ENCODE assay signal across 8 cellular contexts in the genomic region with DNA sequence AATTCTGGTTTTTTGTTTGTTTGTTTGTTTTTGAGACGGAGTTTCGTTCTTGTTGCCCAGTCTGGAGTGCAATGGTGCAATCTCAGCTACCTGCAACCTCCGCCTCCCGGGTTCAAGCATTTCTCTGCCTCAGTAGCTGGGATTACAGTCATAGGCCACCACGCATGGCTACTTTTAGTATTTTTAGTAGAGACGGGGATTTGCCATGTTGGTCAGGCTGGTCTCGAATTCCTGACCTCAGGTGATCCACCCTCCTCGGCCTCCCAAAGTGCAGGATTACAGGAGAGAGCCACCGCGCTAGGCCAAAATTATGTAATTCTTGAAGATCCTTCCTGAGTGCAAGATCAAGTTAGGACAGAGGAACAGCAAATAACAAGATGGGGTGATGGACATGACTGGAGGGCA. TPM values are rescaled to one million over a fixed set of nuclear protein-coding genes. Genes with fewer than 3 reads are reported as not detected.
A peak's percentile ranks its signal among the peaks of the same experiment; 100 is the strongest.
DNase-seq lines count a peak whose midpoint lies in the region; ATAC-seq, FAIRE-seq and TF ChIP-seq lines count a peak whose summit lies in the region.

No MANE protein-coding gene starts in this region.

- intact Hi-C loops in Calu3 (cut with micrococcal nuclease; ENCODE audit: unreplicated experiment) (loop anchor here (2.0 to 5.0 kb wide), 3 partner anchors 85 to 145 kb away; partner anchors contain the start of gene BMS1), OCI-LY7 (cut with micrococcal nuclease; ENCODE audit: unreplicated experiment) (loop anchor here (1.0 to 10.0 kb wide), 3 partner anchors 85 to 497 kb away; partner anchors contain the start of genes BMS1 and CSGALNACT2), pancreas (cut with DNase I) (no loop called here)

- no peaks in the 10 kb centered on the region for H3K27me3 ChIP-seq in pancreas

- CTCF ChIA-PET in Calu3 (lab: Charles Lee) (no interaction called here), OCI-LY7 (lab: Charles Lee; ENCODE audit: unreplicated experiment) (no interaction called here)

- H3K4me3 ChIP-seq in OCI-LY7 (ENCODE audit: low read depth, low read length, poor library complexity, severe bottlenecking) (peak overlapping the region; percentile 76), epithelial cell of esophagus (ENCODE audit: low read length) (peak overlapping the region; percentile 52), pancreas (peak overlapping the region; percentile 36 to 85 (median 65))

- H2AFZ ChIP-seq in OCI-LY7 (ENCODE audit: low read length), result peak overlapping the region; percentile 96

- BruUV-seq in Calu3 (replicated peaks; lab: Mats Ljungman, UMichigan) (no TSS peak), OCI-LY7 (replicated peaks; lab: Mats Ljungman, UMichigan) (no TSS peak)

- 3 to 6% methylated on average over 10 of the region's 10 CpGs for WGBS in pancreas, 2 donors

- H3K9me3 ChIP-seq in OCI-LY7 (ENCODE audit: low read length) (no peaks in the 10 kb centered on the region), pancreas (no peaks in the 10 kb centered on the region)

- TF ChIP-seq CTCF in Calu3 (IDR thresholded peaks at IDR 0.05; ENCODE audit: unreplicated experiment) (no peak), OCI-LY7 (conservative IDR thresholded peaks at IDR 0.05; ENCODE audit: low read length) (no peak), epithelial cell of esophagus (IDR thresholded peaks at IDR 0.05; ENCODE audit: insufficient read depth, low read depth, low read length, missing control alignments) (no peak), pancreas (IDR thresholded peaks at IDR 0.05) (no peak), omental fat pad (IDR thresholded peaks at IDR 0.05) (no peak)

- FAIRE-seq in pancreas (lab: Jason Lieb, UNC), result no peak

- H3K27ac Mint-ChIP-seq in Calu3 (ENCODE audit: unreplicated experiment), result peak overlapping the region; percentile 86

- H3K27ac ChIP-seq in OCI-LY7 (ENCODE audit: low read depth, low read length, poor library complexity, severe bottlenecking) (peak overlapping the region; percentile 86), pancreas (peak overlapping the region; percentile 87 to 99 (median 96))

- H3K27me3 Mint-ChIP-seq in Calu3 (ENCODE audit: unreplicated experiment), result no peaks in the 10 kb centered on the region

- H3K4me3 Mint-ChIP-seq in Calu3 (ENCODE audit: low read depth, unreplicated experiment), result peak overlapping the region; percentile 83

- peak in 3 of 4 donors; percentile 1 to 3 (median 1) for ATAC-seq in pancreas
- ATAC-seq in HG02973 (IDR thresholded peaks at IDR 0.05; ENCODE audit: unreplicated experiment), result no peak
- no peak for ATAC-seq in omental fat pad (ENCODE audit: low FRiP score)
- ATAC-seq in GM19035 (IDR thresholded peaks at IDR 0.05; ENCODE audit: unreplicated experiment), result no peak

- peaks cover 26% of the 10 kb centered on the region for H3K79me2 ChIP-seq in OCI-LY7 (ENCODE audit: insufficient read depth, low read depth, low read length)

- no peaks in the 10 kb centered on the region for H3K9me3 Mint-ChIP-seq in Calu3 (ENCODE audit: low read depth, unreplicated experiment)

- H4K20me1 ChIP-seq in OCI-LY7 (ENCODE audit: insufficient read depth, low read length), result no peaks in the 10 kb centered on the region

- peak; percentile 9 for DNase-seq in Calu3
- no peak for DNase-seq in OCI-LY7 (ENCODE audit: low spot score)
- no peak for DNase-seq in epithelial cell of esophagus (ENCODE audit: low read depth)
- no peak for DNase-seq in pancreas
- DNase-seq in retina, result no peak
- no peak for DNase-seq in omental fat pad (ENCODE audit: low spot score)

- POLR2A ChIA-PET in OCI-LY7 (lab: Charles Lee), result no interaction called here

- H3K36me3 ChIP-seq in OCI-LY7 (ENCODE audit: insufficient read depth, low read length), result peaks cover 29% of the 10 kb centered on the region
- H3K36me3 ChIP-seq in pancreas, result peaks cover 0 to 3% (median 0%) of the 10 kb centered on the region in 3 donors

- H3K9me2 ChIP-seq in OCI-LY7 (ENCODE audit: insufficient read depth, low read length), result no peaks in the 10 kb centered on the region

- peaks cover 12% of the 10 kb centered on the region for H3K4me1 Mint-ChIP-seq in Calu3 (ENCODE audit: low read depth, unreplicated experiment)

- H3K4me1 ChIP-seq in OCI-LY7 (ENCODE audit: insufficient read depth, low read length, poor library complexity, severe bottlenecking) (peaks cover 20% of the 10 kb centered on the region), pancreas (peaks cover 0 to 24% (median 20%) of the 10 kb centered on the region in 3 donors)

- peak overlapping the region; percentile 86 for H3K4me2 ChIP-seq in OCI-LY7 (ENCODE audit: low read length)

- H3K36me3 Mint-ChIP-seq in Calu3 (ENCODE audit: insufficient read depth, unreplicated experiment), result peaks cover 65% of the 10 kb centered on the region

RNA-seq across cellular contexts. Expression of gene ZNF33B, which starts 0.7 kb away (rescaled TPM):
- total RNA-seq in Calu3 (2022) (16.9 and 27.2 TPM in 2 replicates), OCI-LY7 (2022) (19.9 and 20.9 TPM in 2 replicates), pancreas (10 to 100 TPM; 40.8 to 83.8 (median 60.6) TPM), omental fat pad (10 to 100 TPM in 2 of 4 donors, 1 to 10 TPM in 2; 8.5 to 32.0 (median 12.8) TPM)
- 12.6 and 16.9 TPM in 2 replicates for total RNA-seq in OCI-LY7 (2014; rRNA removed; shearing (Covaris generic))
- polyA plus RNA-seq in pancreas, result 10 to 100 TPM; 18.9 to 21.2 TPM

Comparison
In these comparisons a context has a peak if more than half of its experiments do, and no peak if none do; other contexts are left out.
1. ATAC-seq: peak in pancreas (3 of 4); none in HG02973 (single experiment), omental fat pad (single experiment) and GM19035 (single experiment).
2. intact Hi-C loops: an anchor here in Calu3 (2.0 to 5.0 kb wide) and OCI-LY7 (1.0 to 10.0 kb wide); none called in pancreas.
3. Peak in every context shown above with its lines, with median percentiles within 50 percentile points of each other: H3K4me3 ChIP-seq.